ENCODE assay signal across 1 cellular context in the genomic region with DNA sequence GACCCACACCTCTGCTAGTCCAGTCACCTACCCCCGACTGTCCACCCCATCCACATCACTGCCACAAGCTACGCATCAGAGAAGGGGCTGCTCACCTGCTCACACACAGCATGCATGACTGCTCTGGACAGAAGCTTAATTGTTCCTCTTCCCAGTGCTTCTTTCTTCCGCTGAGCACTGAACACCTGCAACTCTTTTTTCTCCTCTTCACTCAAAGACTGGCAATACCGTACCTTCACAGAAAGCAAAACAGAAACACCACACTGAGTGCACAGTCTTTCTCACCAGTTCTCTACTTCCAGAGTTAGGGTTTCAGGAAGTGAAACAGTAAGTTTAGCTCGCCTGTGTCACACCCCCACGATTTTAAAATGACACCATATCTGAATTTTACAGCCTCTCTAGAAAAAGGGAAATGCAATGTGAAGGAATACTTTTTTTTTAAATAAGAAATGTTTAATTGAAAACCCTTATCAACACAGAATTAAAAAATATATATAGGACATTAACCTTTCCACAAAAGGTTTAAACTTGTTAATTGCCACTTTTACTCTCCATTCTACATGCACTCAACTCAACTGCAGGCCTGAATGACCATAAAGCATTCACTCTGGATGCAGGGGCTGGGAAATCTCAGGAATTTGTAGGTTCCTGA.
TF ChIP-seq lines count a peak whose summit lies in the region.

No MANE protein-coding gene starts in this region.

TF ChIP-seq in GM12878, 131 proteins besides CTCF, POLR2A, EP300 and RAD21 (continued from another document and continues in another):
- no peak for TF ChIP-seq ZNF592 (IDR thresholded peaks at IDR 0.05)
- TF ChIP-seq MLLT1 (IDR thresholded peaks at IDR 0.05) = peak; percentile 82
- TF ChIP-seq RBBP5 (conservative IDR thresholded peaks at IDR 0.05) = no peak
- peak; percentile 42; the same call in 1 of the 2 replicates for TF ChIP-seq CBFB (IDR thresholded peaks at IDR 0.05; ENCODE audit: low read depth)
- no peak for TF ChIP-seq CUX1 (IDR thresholded peaks at IDR 0.05; ENCODE audit: insufficient replicate concordance, low read depth, low read length)
- TF ChIP-seq CREB1 (IDR thresholded peaks at IDR 0.05; ENCODE audit: low read depth) = 0 out of 2 replicates have a peak, but pooled peaks have one; percentile 50
- 0 out of 2 replicates have a peak, but pooled peaks have one; percentile 18 for TF ChIP-seq JUNB (IDR thresholded peaks at IDR 0.05)
- TF ChIP-seq KLF5 (IDR thresholded peaks at IDR 0.05; ENCODE audit: partially characterized antibody) = no peak
- no peak for TF ChIP-seq SMC3 (IDR thresholded peaks at IDR 0.05; ENCODE audit: borderline replicate concordance, low read length)
- no peak for TF ChIP-seq NR2C2 (IDR thresholded peaks at IDR 0.05; ENCODE audit: borderline replicate concordance, control insufficient read depth, insufficient read length, low read depth)
- no peak for TF ChIP-seq ZSCAN29 (IDR thresholded peaks at IDR 0.05)
- TF ChIP-seq CEBPZ (IDR thresholded peaks at IDR 0.05; ENCODE audit: low read depth, low read length) = no peak
- TF ChIP-seq IRF4 (IDR thresholded peaks at IDR 0.05; ENCODE audit: low read depth, low read length) = peak; percentile 67
- TF ChIP-seq NR2C1 (IDR thresholded peaks at IDR 0.05) = no peak
- TF ChIP-seq MTA2 (IDR thresholded peaks at IDR 0.05; ENCODE audit: low read depth) = peak; percentile 79
- TF ChIP-seq FOXM1 (IDR thresholded peaks at IDR 0.05; ENCODE audit: low read depth, low read length) = no peak
- TF ChIP-seq, protein P1, sequence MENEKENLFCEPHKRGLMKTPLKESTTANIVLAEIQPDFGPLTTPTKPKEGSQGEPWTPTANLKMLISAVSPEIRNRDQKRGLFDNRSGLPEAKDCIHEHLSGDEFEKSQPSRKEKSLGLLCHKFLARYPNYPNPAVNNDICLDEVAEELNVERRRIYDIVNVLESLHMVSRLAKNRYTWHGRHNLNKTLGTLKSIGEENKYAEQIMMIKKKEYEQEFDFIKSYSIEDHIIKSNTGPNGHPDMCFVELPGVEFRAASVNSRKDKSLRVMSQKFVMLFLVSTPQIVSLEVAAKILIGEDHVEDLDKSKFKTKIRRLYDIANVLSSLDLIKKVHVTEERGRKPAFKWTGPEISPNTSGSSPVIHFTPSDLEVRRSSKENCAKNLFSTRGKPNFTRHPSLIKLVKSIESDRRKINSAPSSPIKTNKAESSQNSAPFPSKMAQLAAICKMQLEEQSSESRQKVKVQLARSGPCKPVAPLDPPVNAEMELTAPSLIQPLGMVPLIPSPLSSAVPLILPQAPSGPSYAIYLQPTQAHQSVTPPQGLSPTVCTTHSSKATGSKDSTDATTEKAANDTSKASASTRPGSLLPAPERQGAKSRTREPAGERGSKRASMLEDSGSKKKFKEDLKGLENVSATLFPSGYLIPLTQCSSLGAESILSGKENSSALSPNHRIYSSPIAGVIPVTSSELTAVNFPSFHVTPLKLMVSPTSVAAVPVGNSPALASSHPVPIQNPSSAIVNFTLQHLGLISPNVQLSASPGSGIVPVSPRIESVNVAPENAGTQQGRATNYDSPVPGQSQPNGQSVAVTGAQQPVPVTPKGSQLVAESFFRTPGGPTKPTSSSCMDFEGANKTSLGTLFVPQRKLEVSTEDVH (IDR thresholded peaks at IDR 0.05; ENCODE audit: low read depth, partially characterized antibody) = peak; percentile 48
- no peak for TF ChIP-seq USF2 (IDR thresholded peaks at IDR 0.05; ENCODE audit: borderline replicate concordance, low read depth, low read length)
- peak; percentile 5 for TF ChIP-seq SIX5 (IDR thresholded peaks at IDR 0.05; ENCODE audit: low read depth, low read length, severe bottlenecking)
- no peak for TF ChIP-seq MYC (IDR thresholded peaks at IDR 0.05; ENCODE audit: insufficient read depth, insufficient read length, insufficient replicate concordance, low read length, severe bottlenecking)
- TF ChIP-seq RB1 (IDR thresholded peaks at IDR 0.05; ENCODE audit: borderline replicate concordance) = no peak
- no peak for TF ChIP-seq SUZ12 (IDR thresholded peaks at IDR 0.05; ENCODE audit: unreplicated experiment)
- TF ChIP-seq KAT2A (conservative IDR thresholded peaks at IDR 0.05; ENCODE audit: control insufficient read depth, low read depth, low read length) = no peak
- TF ChIP-seq NRF1 (conservative IDR thresholded peaks at IDR 0.05; ENCODE audit: low read depth, low read length) = no peak
- peak; percentile 78; the same call in 1 of the 2 replicates for TF ChIP-seq TCF3 (IDR thresholded peaks at IDR 0.05; ENCODE audit: borderline replicate concordance, insufficient read depth, low read depth, low read length)
- TF ChIP-seq BCL3 (IDR thresholded peaks at IDR 0.05; ENCODE audit: borderline replicate concordance, insufficient read depth, low read depth, low read length, poor library complexity, severe bottlenecking) = no peak
- TF ChIP-seq CREM (IDR thresholded peaks at IDR 0.05; ENCODE audit: low read depth) = peak; percentile 65; the same call in 1 of the 2 replicates
- TF ChIP-seq NR2F1 (conservative IDR thresholded peaks at IDR 0.05) = no peak
- no peak for TF ChIP-seq SMAD1 (IDR thresholded peaks at IDR 0.05; ENCODE audit: low read depth, partially characterized antibody)
- 0 out of 2 replicates have a peak, but pooled peaks have one; percentile 24 for TF ChIP-seq TCF12 (IDR thresholded peaks at IDR 0.05; ENCODE audit: low read depth, low read length)
- no peak for TF ChIP-seq SREBF1 (IDR thresholded peaks at IDR 0.05; ENCODE audit: low read length)
- peak; percentile 46; the same call in 1 of the 2 replicates for TF ChIP-seq CHD1 (IDR thresholded peaks at IDR 0.05; ENCODE audit: low read depth, low read length)
- TF ChIP-seq LARP7 (IDR thresholded peaks at IDR 0.05) = no peak
- TF ChIP-seq MEF2A (IDR thresholded peaks at IDR 0.05; ENCODE audit: insufficient read depth, low read depth, low read length) = no peak
- TF ChIP-seq EZH2 (IDR thresholded peaks at IDR 0.05; ENCODE audit: borderline replicate concordance, control insufficient read depth, low read depth, low read length) = no peak
- TF ChIP-seq GATAD2B (conservative IDR thresholded peaks at IDR 0.05; ENCODE audit: low read depth) = 0 out of 2 replicates have a peak, but pooled peaks have one; percentile 51
- no peak for TF ChIP-seq HDAC6 (IDR thresholded peaks at IDR 0.05; ENCODE audit: unreplicated experiment)
- peak; percentile 55 to 68; a peak in 3 of 4 replicates for TF ChIP-seq BHLHE40 (IDR thresholded peaks at IDR 0.05; ENCODE audit: borderline replicate concordance in 1 of 2, low read depth in 2 of 2, low read length in 1 of 2)
- TF ChIP-seq DPF2 (IDR thresholded peaks at IDR 0.05) = peak; percentile 64
